30 cellular contexts compared by ENCODE assay signal in the genomic region with DNA sequence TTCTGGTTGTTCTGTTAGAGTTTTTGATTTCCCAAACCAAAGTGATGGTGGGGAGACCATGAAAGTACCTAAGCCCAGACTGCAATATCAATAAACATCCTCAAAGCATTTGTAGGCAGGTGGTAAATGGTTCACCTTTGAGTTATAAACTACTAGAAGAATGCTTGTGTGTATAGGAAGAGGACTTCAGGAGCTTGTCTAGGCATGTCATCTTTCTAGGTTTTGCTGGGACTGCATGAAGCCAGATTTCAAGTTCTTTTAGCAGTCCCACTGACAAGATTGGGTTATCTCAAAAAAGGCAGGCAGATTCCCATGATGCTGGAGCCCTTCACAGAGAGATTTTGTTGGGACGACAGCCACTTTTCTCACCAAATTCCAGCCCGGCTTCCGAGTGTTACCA.
"Had no signal": no experiment of that assay in that cellular context is flagged by ENCODE, and none has a peak within 500 bp of the region (broad histone marks: within the 10 kb centered on the region; RNA-seq: fewer than 3 reads in every experiment).

No MANE protein-coding gene starts in this region.

- H3K9me3 ChIP-seq: adrenal gland, esophagus squamous epithelium, gastroesophageal sphincter, heart right ventricle had no signal

- H3K27me3 Mint-ChIP-seq: activated CD4-positive, alpha-beta memory T cell treated with anti-CD3 and anti-CD28 coated beads, Interleukin-2, amount 10 ng/mL, durations not matched to agents 7 days and 5 days; activated CD4-positive, alpha-beta T cell treated with anti-CD3 and anti-CD28 coated beads, Interleukin-2, amount 10 ng/mL, durations not matched to agents 7 days and 5 days had no signal

- H3K36me3 ChIP-seq: adrenal gland, esophagus squamous epithelium, gastroesophageal sphincter, heart right ventricle had no signal

- H3K27me3 ChIP-seq: adrenal gland, esophagus squamous epithelium, gastroesophageal sphincter, heart right ventricle had no signal

- H3K27ac ChIP-seq: adrenal gland, epithelial cell of prostate, esophagus squamous epithelium, gastroesophageal sphincter, heart right ventricle had no signal

- H3K9me3 Mint-ChIP-seq: activated CD4-positive, alpha-beta memory T cell treated with anti-CD3 and anti-CD28 coated beads, Interleukin-2, amount 10 ng/mL, durations not matched to agents 7 days and 5 days; activated CD4-positive, alpha-beta T cell treated with anti-CD3 and anti-CD28 coated beads, Interleukin-2, amount 10 ng/mL, durations not matched to agents 7 days and 5 days; activated naive CD4-positive, alpha-beta T cell treated with anti-CD3 and anti-CD28 coated beads for 36 hours; activated naive CD4-positive, alpha-beta T cell treated with anti-CD3 and anti-CD28 coated beads, Interleukin-2, amount 50 U/mL, for 24 hours; activated naive CD8-positive, alpha-beta T cell treated with anti-CD3 and anti-CD28 coated beads for 36 hours; activated naive CD8-positive, alpha-beta T cell treated with anti-CD3 and anti-CD28 coated beads, Interleukin-2, amount 50 U/mL, for 24 hours; activated T-cell treated with anti-CD3 and anti-CD28 coated beads, Interleukin-2, amount 50 U/mL, for 4 hours had no signal

- ATAC-seq: activated naive CD8-positive, alpha-beta T cell treated with anti-CD3 and anti-CD28 coated beads, Interleukin-2, amount 50 U/mL, for 24 hours; activated T-cell treated with anti-CD3 and anti-CD28 coated beads, Interleukin-2, amount 50 U/mL, for 4 hours; activated T-helper 17 cell treated with anti-CD3 and anti-CD28 coated beads, Interleukin-2, amount 50 U/mL, for 72 hours; effector memory CD8-positive, alpha-beta T cell; gastroesophageal sphincter; heart right ventricle had no signal

- H3K4me3 ChIP-seq: adrenal gland, esophagus squamous epithelium, gastroesophageal sphincter, heart right ventricle had no signal

- DNase-seq: activated CD4-positive, alpha-beta memory T cell treated with anti-CD3 and anti-CD28 coated beads, Interleukin-2, amount 10 ng/mL, durations not matched to agents 7 days and 5 days; activated CD4-positive, alpha-beta T cell treated with anti-CD3 and anti-CD28 coated beads for 1 hour; activated CD4-positive, alpha-beta T cell treated with anti-CD3 and anti-CD28 coated beads for 4 hours; activated CD4-positive, alpha-beta T cell treated with anti-CD3 and anti-CD28 coated beads, Interleukin-2, amount 10 ng/mL, durations not matched to agents 7 days and 5 days; activated CD4-positive, alpha-beta T cell treated with anti-CD3 and anti-CD28 coated beads, Interleukin-2, amount 50 U/mL, for 4 hours; activated CD8-positive, alpha-beta memory T cell treated with anti-CD3 and anti-CD28 coated beads, Interleukin-2, amount 50 U/mL, for 48 hours; activated effector memory CD4-positive, alpha-beta T cell treated with Interleukin-2 at 50 U/mL for 16 hours; activated naive CD4-positive, alpha-beta T cell treated with anti-CD3 and anti-CD28 coated beads for 36 hours; activated naive CD8-positive, alpha-beta T cell treated with anti-CD3 and anti-CD28 coated beads for 36 hours; activated naive CD8-positive, alpha-beta T cell treated with anti-CD3 and anti-CD28 coated beads, Interleukin-2, amount 50 U/mL, for 24 hours; activated T-cell treated with anti-CD3 and anti-CD28 coated beads for 4 hours; activated T-cell treated with anti-CD3 and anti-CD28 coated beads, Interleukin-2, amount 50 U/mL, for 4 hours; adrenal gland; amygdala; aorta; caudate nucleus; cortex of kidney; dermis blood vessel endothelial cell; effector CD4-positive, alpha-beta T cell; effector memory CD8-positive, alpha-beta T cell; esophagus squamous epithelium; foreskin melanocyte; heart right ventricle; T-helper 2 cell had no signal

- H3K27ac Mint-ChIP-seq: activated CD4-positive, alpha-beta memory T cell treated with anti-CD3 and anti-CD28 coated beads, Interleukin-2, amount 10 ng/mL, durations not matched to agents 7 days and 5 days; activated CD4-positive, alpha-beta T cell treated with anti-CD3 and anti-CD28 coated beads, Interleukin-2, amount 10 ng/mL, durations not matched to agents 7 days and 5 days; activated naive CD4-positive, alpha-beta T cell treated with anti-CD3 and anti-CD28 coated beads for 36 hours; activated naive CD4-positive, alpha-beta T cell treated with anti-CD3 and anti-CD28 coated beads, Interleukin-2, amount 50 U/mL, for 24 hours; activated naive CD8-positive, alpha-beta T cell treated with anti-CD3 and anti-CD28 coated beads for 36 hours; activated naive CD8-positive, alpha-beta T cell treated with anti-CD3 and anti-CD28 coated beads, Interleukin-2, amount 50 U/mL, for 24 hours; activated T-helper 17 cell treated with anti-CD3 and anti-CD28 coated beads, Interleukin-2, amount 50 U/mL, for 72 hours; brain; effector memory CD8-positive, alpha-beta T cell had no signal

- FAIRE-seq: colon had no signal

- H3K36me3 Mint-ChIP-seq: activated naive CD4-positive, alpha-beta T cell treated with anti-CD3 and anti-CD28 coated beads, Interleukin-2, amount 50 U/mL, for 24 hours; activated naive CD8-positive, alpha-beta T cell treated with anti-CD3 and anti-CD28 coated beads for 36 hours; brain had no signal

- H3K4me3 Mint-ChIP-seq: activated CD4-positive, alpha-beta memory T cell treated with anti-CD3 and anti-CD28 coated beads, Interleukin-2, amount 10 ng/mL, durations not matched to agents 7 days and 5 days; activated CD4-positive, alpha-beta T cell treated with anti-CD3 and anti-CD28 coated beads, Interleukin-2, amount 10 ng/mL, durations not matched to agents 7 days and 5 days; activated naive CD4-positive, alpha-beta T cell treated with anti-CD3 and anti-CD28 coated beads for 36 hours; activated naive CD4-positive, alpha-beta T cell treated with anti-CD3 and anti-CD28 coated beads, Interleukin-2, amount 50 U/mL, for 24 hours; activated naive CD8-positive, alpha-beta T cell treated with anti-CD3 and anti-CD28 coated beads for 36 hours; activated naive CD8-positive, alpha-beta T cell treated with anti-CD3 and anti-CD28 coated beads, Interleukin-2, amount 50 U/mL, for 24 hours; activated T-cell treated with anti-CD3 and anti-CD28 coated beads, Interleukin-2, amount 50 U/mL, for 4 hours; activated T-helper 17 cell treated with anti-CD3 and anti-CD28 coated beads, Interleukin-2, amount 50 U/mL, for 72 hours; brain; effector memory CD8-positive, alpha-beta T cell had no signal

- H3K4me1 ChIP-seq: adrenal gland, esophagus squamous epithelium, gastroesophageal sphincter, heart right ventricle had no signal

- H3K4me1 Mint-ChIP-seq: activated CD4-positive, alpha-beta memory T cell treated with anti-CD3 and anti-CD28 coated beads, Interleukin-2, amount 10 ng/mL, durations not matched to agents 7 days and 5 days; activated CD4-positive, alpha-beta T cell treated with anti-CD3 and anti-CD28 coated beads, Interleukin-2, amount 10 ng/mL, durations not matched to agents 7 days and 5 days; activated naive CD4-positive, alpha-beta T cell treated with anti-CD3 and anti-CD28 coated beads, Interleukin-2, amount 50 U/mL, for 24 hours; activated naive CD8-positive, alpha-beta T cell treated with anti-CD3 and anti-CD28 coated beads for 36 hours; activated naive CD8-positive, alpha-beta T cell treated with anti-CD3 and anti-CD28 coated beads, Interleukin-2, amount 50 U/mL, for 24 hours; activated T-helper 17 cell treated with anti-CD3 and anti-CD28 coated beads, Interleukin-2, amount 50 U/mL, for 72 hours; brain had no signal
